ENCODE assay signal across 15 cellular contexts in the genomic region with DNA sequence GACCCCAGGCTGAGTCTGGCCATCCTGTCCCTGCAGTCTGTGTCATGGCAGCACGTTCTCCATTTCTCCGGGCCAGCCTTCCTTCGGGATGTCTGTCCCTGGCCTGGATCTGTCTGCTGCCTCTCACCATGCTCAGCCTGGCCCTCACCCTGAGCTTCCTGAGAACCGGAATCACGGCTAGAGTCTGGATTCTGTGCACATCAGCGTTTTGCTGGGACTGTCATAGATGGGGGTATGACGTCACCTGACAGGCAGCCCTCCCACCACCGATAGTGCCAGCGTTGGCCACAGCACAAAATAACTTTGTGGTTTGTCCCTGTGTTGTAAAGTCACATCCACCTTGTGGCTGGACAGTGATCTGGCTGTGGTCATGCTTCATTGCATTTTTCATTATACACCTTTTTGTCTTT. TPM values are rescaled to one million over a fixed set of nuclear protein-coding genes. Genes with fewer than 3 reads are reported as not detected.
A peak's percentile ranks its signal among the peaks of the same experiment; 100 is the strongest.
DNase-seq lines count a peak whose midpoint lies in the region; ATAC-seq and TF ChIP-seq lines count a peak whose summit lies in the region.
"Had no signal": no experiment of that assay in that cellular context is flagged by ENCODE, and none has a peak within 500 bp of the region (broad histone marks: within the 10 kb centered on the region; RNA-seq: fewer than 3 reads in every experiment).

No MANE protein-coding gene starts in this region.

- no peaks in the 10 kb centered on the region for H3K9me3 ChIP-seq in lung (ENCODE audit: control insufficient read depth in 2 of 2, insufficient read depth in 1 of 2, low read length in 1 of 2)

- WGBS in lung, 2 donors: 67 to 71% methylated on average over 9 of the region's 9 CpGs
- WGBS in lower leg skin, 2 donors: 77 to 80% methylated on average over 9 of the region's 9 CpGs

- intact Hi-C loops in lower leg skin (cut with DNase I; ENCODE audit: low total_unique reads): no loop called here

- H3K27ac ChIP-seq in angular gyrus (ENCODE audit: low read depth, low read length): peak overlapping the region; percentile 87
- peak overlapping the region; percentile 35 to 75 for H3K27ac ChIP-seq in lung (ENCODE audit: low read depth in 1 of 2, low read length in 1 of 2)
- peak overlapping the region; percentile 95 for H3K27ac ChIP-seq in substantia nigra (ENCODE audit: low read depth, low read length, poor library complexity, severe bottlenecking)

- no peaks in the 10 kb centered on the region for H3K27me3 ChIP-seq in lung (ENCODE audit: control insufficient read depth, insufficient read depth)

- ATAC-seq in lung (ENCODE audit: insufficient read depth, low FRiP score): no peak
- ATAC-seq in GM21529 (IDR thresholded peaks at IDR 0.05; ENCODE audit: unreplicated experiment): no peak
- ATAC-seq: activated CD8-positive, alpha-beta memory T cell treated with anti-CD3 and anti-CD28 coated beads, Interleukin-2, amount 10 ng/mL, durations not matched to agents 7 days and 5 days; CD8-positive, alpha-beta T cell had no signal

- no peak for TF ChIP-seq POLR2A in lower leg skin (IDR thresholded peaks at IDR 0.05)

- H3K4me3 ChIP-seq in lung: no peak overlapping the region
- no peak overlapping the region for H3K4me3 ChIP-seq in lower leg skin (ENCODE audit: low read depth, poor library complexity, severe bottlenecking)
- H3K4me3 ChIP-seq: coronary artery had no signal

- peaks cover 7 to 45% of the 10 kb centered on the region in 2 donors for H3K4me1 ChIP-seq in lung (ENCODE audit: control insufficient read depth in 2 of 2, insufficient read depth in 2 of 2, low read length in 2 of 2)

- H3K36me3 ChIP-seq in lung (ENCODE audit: control insufficient read depth in 2 of 2, insufficient read depth in 2 of 2, low read length in 2 of 2): no peaks in the 10 kb centered on the region

- TF ChIP-seq CTCF in lung (IDR thresholded peaks at IDR 0.05; ENCODE audit: control extremely low read depth, extremely low read depth): no peak
- TF ChIP-seq CTCF in lower leg skin (IDR thresholded peaks at IDR 0.05): no peak

- DNase-seq in H4 (ENCODE audit: low spot score) (peak; percentile 52), lung (ENCODE audit: low spot score) (no peak), substantia nigra (lab: John Stamatoyannopoulos, UW) (peak in 1 of 49 donors; percentile 16), AML-193 (lab: John Stamatoyannopoulos, UW) (no peak), NCI-H1930 (lab: John Stamatoyannopoulos, UW) (no peak), lower leg skin (ENCODE audit: low spot score in 2 of 2) (no peak)
- DNase-seq: activated naive CD4-positive, alpha-beta T cell treated with anti-CD3 and anti-CD28 coated beads, Interleukin-2, amount 50 U/mL, for 16 hours; CD8-positive, alpha-beta T cell; NCI-H1105 treated with DMSO at 0.1 percent for 48 hours; NCI-H69; stimulated activated naive CD4-positive, alpha-beta T cell treated with Interleukin-2 at 50 U/mL for 16 hours had no signal

RNA-seq across cellular contexts. Expression of a gene that starts 59.2 kb away (rescaled TPM):
- total RNA-seq in H4 (2014; rRNA removed; shearing (Covaris generic)): 46.3 and 73.2 TPM in 2 replicates
- total RNA-seq in lung (10 to 100 TPM; 23.7 to 47.9 TPM), lower leg skin (10 to 100 TPM in 3 of 4 donors, 1 to 10 TPM in 1; 2.4 to 24.5 (median 19.5) TPM)
- polyA plus RNA-seq in lung: 10 to 100 TPM; 23.5 to 28.3 TPM
